9 cellular contexts compared by ENCODE assay signal in the genomic region with DNA sequence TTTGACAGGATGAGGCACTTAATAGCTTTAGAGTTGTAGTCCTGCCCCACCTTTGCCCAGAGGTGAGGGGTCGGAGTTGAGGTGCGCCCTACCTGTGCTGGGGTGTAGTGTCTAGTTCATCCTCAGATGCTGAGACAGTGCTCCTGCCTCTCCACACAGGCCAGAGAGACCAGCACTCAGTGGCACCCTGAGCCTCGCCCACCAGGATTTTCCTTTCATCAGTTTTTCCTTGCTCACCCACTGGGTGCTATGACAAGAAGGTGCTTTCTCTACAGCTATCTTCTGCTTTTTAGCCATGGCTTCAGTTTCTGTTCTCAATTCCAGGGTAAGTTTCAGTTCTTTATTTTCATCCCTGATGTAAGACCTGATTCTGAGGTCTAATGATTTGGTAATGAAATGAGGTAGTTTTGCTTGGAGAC. TPM values are rescaled to one million over a fixed set of nuclear protein-coding genes. Genes with fewer than 3 reads are reported as not detected.
DNase-seq lines count a peak whose midpoint lies in the region; ATAC-seq and TF ChIP-seq lines count a peak whose summit lies in the region.
"Had no signal": no experiment of that assay in that cellular context is flagged by ENCODE, and none has a peak within 500 bp of the region (broad histone marks: within the 10 kb centered on the region; RNA-seq: fewer than 3 reads in every experiment).

No MANE protein-coding gene starts in this region.

- peak; percentile 83 for DNase-seq in activated CD4-positive, alpha-beta memory T cell treated with anti-CD3 and anti-CD28 coated beads for 36 hours
- no peak for DNase-seq in activated CD4-positive, alpha-beta memory T cell treated with anti-CD3 and anti-CD28 coated beads, Interleukin-2, amount 10 ng/mL, durations not matched to agents 7 days and 5 days
- DNase-seq in NOMO-1 treated with dmso at 0.1 percent for 144 hours (lab: John Stamatoyannopoulos, UW; ENCODE audit: unreplicated experiment) (peak; percentile 77), caudate nucleus (lab: John Stamatoyannopoulos, UW) (no peak), suprapubic skin (ENCODE audit: low spot score in 2 of 2) (no peak), cortex of kidney (lab: John Stamatoyannopoulos, UW) (no peak)
- DNase-seq in stimulated activated CD4-positive, alpha-beta T cell treated with anti-CD3 and anti-CD28 coated beads, Interleukin-4, amount 100 ng/mL, for 48 hours (ENCODE audit: low read depth in 2 of 2): peak; percentile 32 to 54

- H3K27ac ChIP-seq in caudate nucleus (ENCODE audit: low read depth, low read length): no peak overlapping the region
- H3K27ac ChIP-seq in suprapubic skin: no peak overlapping the region

- H3K4me1 Mint-ChIP-seq in activated CD4-positive, alpha-beta memory T cell treated with anti-CD3 and anti-CD28 coated beads for 36 hours (ENCODE audit: low read depth): peaks cover 35% of the 10 kb centered on the region
- H3K4me1 Mint-ChIP-seq in activated CD4-positive, alpha-beta memory T cell treated with anti-CD3 and anti-CD28 coated beads, Interleukin-2, amount 10 ng/mL, durations not matched to agents 7 days and 5 days: peaks cover 21% of the 10 kb centered on the region

- TF ChIP-seq CTCF in suprapubic skin (IDR thresholded peaks at IDR 0.05): no peak

- H3K36me3 ChIP-seq in suprapubic skin: no peaks in the 10 kb centered on the region
- H3K36me3 ChIP-seq: Peyer's patch had no signal

- peaks cover 5% of the 10 kb centered on the region for H3K27me3 Mint-ChIP-seq in activated CD4-positive, alpha-beta memory T cell treated with anti-CD3 and anti-CD28 coated beads for 36 hours
- H3K27me3 Mint-ChIP-seq in activated CD4-positive, alpha-beta memory T cell treated with anti-CD3 and anti-CD28 coated beads, Interleukin-2, amount 10 ng/mL, durations not matched to agents 7 days and 5 days: no peaks in the 10 kb centered on the region

- H3K9me3 Mint-ChIP-seq in activated CD4-positive, alpha-beta memory T cell treated with anti-CD3 and anti-CD28 coated beads for 36 hours: no peaks in the 10 kb centered on the region
- H3K9me3 Mint-ChIP-seq in activated CD4-positive, alpha-beta memory T cell treated with anti-CD3 and anti-CD28 coated beads, Interleukin-2, amount 10 ng/mL, durations not matched to agents 7 days and 5 days: no peaks in the 10 kb centered on the region

- 84% methylated on average over 3 of the region's 3 CpGs for WGBS in suprapubic skin

- no peak overlapping the region for H3K4me3 Mint-ChIP-seq in activated CD4-positive, alpha-beta memory T cell treated with anti-CD3 and anti-CD28 coated beads for 36 hours
- H3K4me3 Mint-ChIP-seq in activated CD4-positive, alpha-beta memory T cell treated with anti-CD3 and anti-CD28 coated beads, Interleukin-2, amount 10 ng/mL, durations not matched to agents 7 days and 5 days: no peak overlapping the region

- intact Hi-C loops in activated CD4-positive, alpha-beta memory T cell treated with anti-CD3 and anti-CD28 coated beads for 36 hours (cut with micrococcal nuclease): loop anchor here (1.0 to 5.0 kb wide), 5 partner anchors 50 to 425 kb away; no protein-coding TSS in a partner anchor

- no peak for TF ChIP-seq EP300 in suprapubic skin (IDR thresholded peaks at IDR 0.05)

- POLR2A ChIA-PET in activated CD4-positive, alpha-beta memory T cell treated with anti-CD3 and anti-CD28 coated beads for 36 hours (lab: Charles Lee): interaction anchor here (0.7 to 1.0 kb wide), 2 partner anchors 50 to 299 kb away, joined by 3 read pairs; a partner anchor contains a TSS
- POLR2A ChIA-PET in activated CD4-positive, alpha-beta memory T cell treated with anti-CD3 and anti-CD28 coated beads, Interleukin-2, amount 10 ng/mL, durations not matched to agents 7 days and 5 days (lab: Charles Lee): no interaction called here

- H3K36me3 Mint-ChIP-seq in activated CD4-positive, alpha-beta memory T cell treated with anti-CD3 and anti-CD28 coated beads for 36 hours: peaks cover 1% of the 10 kb centered on the region
- H3K36me3 Mint-ChIP-seq in activated CD4-positive, alpha-beta memory T cell treated with anti-CD3 and anti-CD28 coated beads, Interleukin-2, amount 10 ng/mL, durations not matched to agents 7 days and 5 days (ENCODE audit: low read depth): no peaks in the 10 kb centered on the region

- H3K27ac Mint-ChIP-seq in activated CD4-positive, alpha-beta memory T cell treated with anti-CD3 and anti-CD28 coated beads for 36 hours: peak overlapping the region; percentile 63
- no peak overlapping the region for H3K27ac Mint-ChIP-seq in activated CD4-positive, alpha-beta memory T cell treated with anti-CD3 and anti-CD28 coated beads, Interleukin-2, amount 10 ng/mL, durations not matched to agents 7 days and 5 days

- ATAC-seq in HG02642 (IDR thresholded peaks at IDR 0.05; ENCODE audit: poor library complexity, unreplicated experiment): peak; percentile 79

- H3K27me3 ChIP-seq in suprapubic skin: no peaks in the 10 kb centered on the region
- H3K27me3 ChIP-seq: Peyer's patch had no signal

- CTCF ChIA-PET in activated CD4-positive, alpha-beta memory T cell treated with anti-CD3 and anti-CD28 coated beads for 36 hours (lab: Charles Lee): interaction anchor here (0.8 kb wide), 1 partner anchor 18 kb away, joined by 3 read pairs; no protein-coding TSS in a partner anchor
- CTCF ChIA-PET in activated CD4-positive, alpha-beta memory T cell treated with anti-CD3 and anti-CD28 coated beads, Interleukin-2, amount 10 ng/mL, durations not matched to agents 7 days and 5 days (lab: Charles Lee): no interaction called here

- TF ChIP-seq POLR2A in suprapubic skin (IDR thresholded peaks at IDR 0.05): no peak

- H3K9me3 ChIP-seq in suprapubic skin: no peaks in the 10 kb centered on the region
- H3K9me3 ChIP-seq: Peyer's patch had no signal

- no peaks in the 10 kb centered on the region for H3K4me1 ChIP-seq in suprapubic skin

- no peak overlapping the region for H3K4me3 ChIP-seq in suprapubic skin
- H3K4me3 ChIP-seq: Peyer's patch had no signal

RNA-seq across cellular contexts. Expression of a gene that starts 16.8 kb away (rescaled TPM):
- 10 to 100 TPM; 23.1 to 23.7 TPM for total RNA-seq in activated CD4-positive, alpha-beta memory T cell treated with anti-CD3 and anti-CD28 coated beads for 36 hours
- total RNA-seq in activated CD4-positive, alpha-beta memory T cell treated with anti-CD3 and anti-CD28 coated beads, Interleukin-2, amount 10 ng/mL, durations not matched to agents 7 days and 5 days: 10 to 100 TPM; 31.3 to 31.9 TPM
- total RNA-seq in suprapubic skin: 100 to 1,000 TPM in 1 of 4 donors, 10 to 100 TPM in 3; 39.7 to 117 (median 42.5) TPM

Comparison
In these comparisons a context has a peak if more than half of its experiments do, and no peak if none do; other contexts are left out.
1. DNase-seq: peak in activated CD4-positive, alpha-beta memory T cell treated with anti-CD3 and anti-CD28 coated beads for 36 hours (single experiment), NOMO-1 treated with dmso at 0.1 percent for 144 hours (single experiment) and stimulated activated CD4-positive, alpha-beta T cell treated with anti-CD3 and anti-CD28 coated beads, Interleukin-4, amount 100 ng/mL, for 48 hours (2 of 2); none in activated CD4-positive, alpha-beta memory T cell treated with anti-CD3 and anti-CD28 coated beads, Interleukin-2, amount 10 ng/mL, durations not matched to agents 7 days and 5 days (single experiment), caudate nucleus (0 of 61), suprapubic skin (0 of 2) and cortex of kidney (single experiment).